Comparison of ENCODE assay signal across 9 cellular contexts in the genomic region with DNA sequence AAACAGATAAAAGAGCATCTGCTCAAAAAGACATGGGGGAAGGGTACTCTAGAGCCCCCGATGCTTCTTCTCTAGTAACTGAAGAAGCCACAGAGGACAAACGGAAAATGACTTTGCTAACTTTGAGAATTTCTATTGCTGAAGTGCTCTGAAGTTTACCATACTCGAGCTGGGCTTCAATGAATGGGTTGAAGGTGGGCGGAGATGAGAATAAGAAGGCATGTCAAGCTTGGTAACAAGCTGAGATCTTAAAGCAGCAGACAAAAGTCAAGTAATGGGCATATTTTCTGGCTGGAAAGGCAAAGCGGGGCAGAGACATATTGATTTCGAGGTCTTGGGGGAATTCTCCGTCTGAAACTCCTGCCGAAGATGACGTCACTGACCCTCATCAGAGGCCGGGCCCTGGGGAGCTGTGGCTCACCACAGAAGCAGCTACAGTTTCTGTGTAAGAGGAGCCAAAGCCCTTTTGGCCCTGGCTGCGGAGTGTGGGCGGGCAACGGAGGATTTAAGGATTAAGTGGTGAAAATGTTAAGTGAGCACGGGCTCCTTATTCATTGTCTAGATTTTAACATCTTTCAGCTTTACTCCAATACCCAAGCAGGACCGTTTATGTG.
A peak's percentile ranks its signal among the peaks of the same experiment; 100 is the strongest.
DNase-seq lines count a peak whose midpoint lies in the region; ATAC-seq and TF ChIP-seq lines count a peak whose summit lies in the region.
"Had no signal": no experiment of that assay in that cellular context is flagged by ENCODE, and none has a peak within 500 bp of the region (broad histone marks: within the 10 kb centered on the region; RNA-seq: fewer than 3 reads in every experiment).

No MANE protein-coding gene starts in this region.

- no peaks in the 10 kb centered on the region for H3K9me3 Mint-ChIP-seq in activated T-cell treated with anti-CD3 and anti-CD28 coated beads, Interleukin-2, amount 50 U/mL, for 4 hours
- H3K9me3 Mint-ChIP-seq in natural killer cell treated with Interleukin-12 subunit alpha and Interleukin-12 subunit beta and Interleukin-15 and Interleukin-18, amount 100 ng/mL, for 72 hours: no peaks in the 10 kb centered on the region
- H3K9me3 Mint-ChIP-seq: central memory CD8-positive, alpha-beta T cell had no signal

- H3K4me3 ChIP-seq in MG63: no peak overlapping the region

- H3K9me3 ChIP-seq in MG63: peaks cover 4% of the 10 kb centered on the region; the same call in 1 of the 2 replicates

- peaks cover 7% of the 10 kb centered on the region for H3K27me3 Mint-ChIP-seq in activated T-cell treated with anti-CD3 and anti-CD28 coated beads, Interleukin-2, amount 50 U/mL, for 4 hours (ENCODE audit: low read depth)
- peaks cover 3 to 7% of the 10 kb centered on the region in 2 donors for H3K27me3 Mint-ChIP-seq in natural killer cell treated with Interleukin-12 subunit alpha and Interleukin-12 subunit beta and Interleukin-15 and Interleukin-18, amount 100 ng/mL, for 72 hours

- H3K27ac ChIP-seq in foreskin keratinocyte: no peak overlapping the region

- intact Hi-C loops in Right ventricle myocardium superior (cut with DNase I): no loop called here

- H3K27ac Mint-ChIP-seq in natural killer cell treated with Interleukin-12 subunit alpha and Interleukin-12 subunit beta and Interleukin-15 and Interleukin-18, amount 100 ng/mL, for 72 hours: no peak overlapping the region

- no peaks in the 10 kb centered on the region for H3K36me3 Mint-ChIP-seq in activated T-cell treated with anti-CD3 and anti-CD28 coated beads, Interleukin-2, amount 50 U/mL, for 4 hours (ENCODE audit: insufficient read depth)
- no peaks in the 10 kb centered on the region for H3K36me3 Mint-ChIP-seq in natural killer cell treated with Interleukin-12 subunit alpha and Interleukin-12 subunit beta and Interleukin-15 and Interleukin-18, amount 100 ng/mL, for 72 hours

- peak; percentile 77 for DNase-seq in ELR (ENCODE audit: low read depth)
- peak; percentile 99 for DNase-seq in MG63
- DNase-seq in Right ventricle myocardium superior: peak; percentile 82
- DNase-seq in NCI-H774 (lab: John Stamatoyannopoulos, UW): no peak
- no peak for DNase-seq in activated T-cell treated with anti-CD3 and anti-CD28 coated beads, Interleukin-2, amount 50 U/mL, for 4 hours
- no peak for DNase-seq in natural killer cell treated with Interleukin-12 subunit alpha and Interleukin-12 subunit beta and Interleukin-15 and Interleukin-18, amount 100 ng/mL, for 72 hours (ENCODE audit: low spot score)
- no peak for DNase-seq in foreskin keratinocyte

- H3K4me1 Mint-ChIP-seq in activated T-cell treated with anti-CD3 and anti-CD28 coated beads, Interleukin-2, amount 50 U/mL, for 4 hours (ENCODE audit: low read depth): no peaks in the 10 kb centered on the region
- no peaks in the 10 kb centered on the region for H3K4me1 Mint-ChIP-seq in natural killer cell treated with Interleukin-12 subunit alpha and Interleukin-12 subunit beta and Interleukin-15 and Interleukin-18, amount 100 ng/mL, for 72 hours (ENCODE audit: low read depth in 2 of 2)
- H3K4me1 Mint-ChIP-seq: central memory CD8-positive, alpha-beta T cell had no signal

- no peak for TF ChIP-seq CTCF in foreskin keratinocyte (conservative IDR thresholded peaks at IDR 0.05)

- no peaks in the 10 kb centered on the region for H3K27me3 ChIP-seq in MG63
- H3K27me3 ChIP-seq in foreskin keratinocyte: peaks cover 2% of the 10 kb centered on the region

- ATAC-seq in GM21786 (IDR thresholded peaks at IDR 0.05; ENCODE audit: unreplicated experiment) (peak; percentile 95), Right ventricle myocardium superior (ENCODE audit: poor library complexity) (peak; percentile 77), foreskin keratinocyte (no peak)
- ATAC-seq in activated T-cell treated with anti-CD3 and anti-CD28 coated beads, Interleukin-2, amount 50 U/mL, for 4 hours: no peak
- no peak for ATAC-seq in natural killer cell treated with Interleukin-12 subunit alpha and Interleukin-12 subunit beta and Interleukin-15 and Interleukin-18, amount 100 ng/mL, for 72 hours

- H3K4me1 ChIP-seq in foreskin keratinocyte: no peaks in the 10 kb centered on the region

- H3K36me3 ChIP-seq in MG63: no peaks in the 10 kb centered on the region

- no peak overlapping the region for H3K4me3 Mint-ChIP-seq in activated T-cell treated with anti-CD3 and anti-CD28 coated beads, Interleukin-2, amount 50 U/mL, for 4 hours
- no peak overlapping the region for H3K4me3 Mint-ChIP-seq in natural killer cell treated with Interleukin-12 subunit alpha and Interleukin-12 subunit beta and Interleukin-15 and Interleukin-18, amount 100 ng/mL, for 72 hours
- H3K4me3 Mint-ChIP-seq: central memory CD8-positive, alpha-beta T cell had no signal

Comparison
In these comparisons a context has a peak if more than half of its experiments do, and no peak if none do; other contexts are left out.
1. DNase-seq: peak in ELR (single experiment), MG63 (single experiment) and Right ventricle myocardium superior (single experiment); none in NCI-H774 (single experiment), activated T-cell treated with anti-CD3 and anti-CD28 coated beads, Interleukin-2, amount 50 U/mL, for 4 hours (single experiment), natural killer cell treated with Interleukin-12 subunit alpha and Interleukin-12 subunit beta and Interleukin-15 and Interleukin-18, amount 100 ng/mL, for 72 hours (single experiment) and foreskin keratinocyte (0 of 2).
2. ATAC-seq: peak in GM21786 (single experiment) and Right ventricle myocardium superior (single experiment); none in activated T-cell treated with anti-CD3 and anti-CD28 coated beads, Interleukin-2, amount 50 U/mL, for 4 hours (0 of 2), natural killer cell treated with Interleukin-12 subunit alpha and Interleukin-12 subunit beta and Interleukin-15 and Interleukin-18, amount 100 ng/mL, for 72 hours (0 of 2) and foreskin keratinocyte (single experiment).